In the genomic region with DNA sequence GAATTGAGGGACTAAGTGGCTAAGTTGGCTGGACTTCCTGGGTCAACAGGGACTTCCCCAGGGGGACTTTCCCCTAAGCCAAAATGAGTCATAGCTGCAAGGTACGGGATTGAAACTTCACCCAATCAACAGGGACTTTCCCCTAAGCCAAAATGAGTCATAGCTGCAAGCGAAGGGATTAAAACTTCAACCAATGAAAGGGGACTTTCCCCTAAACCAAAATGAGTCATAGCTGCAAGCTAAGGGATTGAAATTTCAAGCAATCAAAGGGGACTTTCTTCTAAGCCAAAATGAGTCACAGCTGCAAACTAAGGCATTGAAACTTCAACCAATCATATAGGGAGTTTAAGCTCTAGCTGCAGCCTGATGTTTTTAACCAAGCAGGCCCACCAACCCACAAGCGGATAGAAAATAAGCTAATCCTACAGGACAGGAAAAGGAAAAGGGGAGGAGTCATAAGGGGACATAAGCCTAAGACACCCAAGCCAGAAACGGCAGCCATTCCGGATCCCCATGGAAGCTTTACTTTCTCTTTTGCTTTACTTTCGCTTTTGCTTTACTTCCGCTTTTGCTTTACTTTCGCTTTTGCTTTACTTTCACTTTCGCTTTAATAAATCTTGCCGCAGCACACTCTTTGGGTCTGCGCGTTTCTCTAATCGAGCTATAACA, we compare ENCODE assay signal across 8 cellular contexts.
A peak's percentile ranks its signal among the peaks of the same experiment; 100 is the strongest.
DNase-seq lines count a peak whose midpoint lies in the region; ATAC-seq lines count a peak whose summit lies in the region.

No MANE protein-coding gene starts in this region.

- H3K27ac ChIP-seq in HUES48 (ENCODE audit: low read depth, low read length) = peak overlapping the region; percentile 60
- H3K27ac ChIP-seq in effector memory CD4-positive, alpha-beta T cell (ENCODE audit: insufficient read depth, low read length, poor library complexity, severe bottlenecking) = peak overlapping the region; percentile 84

- peak; percentile 4 for DNase-seq in EH (ENCODE audit: low read depth)
- DNase-seq in activated CD4-positive, CD25-positive, alpha-beta regulatory T cell treated with anti-CD3 and anti-CD28 coated beads, Interleukin-2, amount 50 U/mL, for 16 hours (ENCODE audit: low read depth, low spot score) = peak; percentile 7
- peak; percentile 36 to 58 (median 50) for DNase-seq in effector memory CD4-positive, alpha-beta T cell
- DNase-seq in stimulated activated CD4-positive, alpha-beta T cell treated with anti-CD3 and anti-CD28 coated beads, Interleukin-2, amount 100 ng/mL, for 24 hours = peak; percentile 29 to 64
- no peak for DNase-seq in left ventricle myocardium superior
- no peak for DNase-seq in iPS-NIHi7 (ENCODE audit: extremely low spot score)

- H3K4me3 ChIP-seq in HUES48 (ENCODE audit: low read depth, low read length) = no peak overlapping the region
- H3K4me3 ChIP-seq in effector memory CD4-positive, alpha-beta T cell (ENCODE audit: insufficient read depth, low read depth, low read length, poor library complexity, severe bottlenecking) = peak overlapping the region; percentile 47

- no peaks in the 10 kb centered on the region for H3K27me3 ChIP-seq in HUES48 (ENCODE audit: control insufficient read depth, insufficient read depth, low read length)
- H3K27me3 ChIP-seq in effector memory CD4-positive, alpha-beta T cell (replicated peaks; ENCODE audit: control insufficient read depth, insufficient read depth, low read length, poor library complexity, severe bottlenecking) = no peaks in the 10 kb centered on the region

- H3K36me3 ChIP-seq in HUES48 (ENCODE audit: control insufficient read depth, insufficient read depth, low read length) = no peaks in the 10 kb centered on the region
- H3K36me3 ChIP-seq in effector memory CD4-positive, alpha-beta T cell (ENCODE audit: control insufficient read depth, insufficient read depth, low read length) = no peaks in the 10 kb centered on the region

- peak; percentile 70 for ATAC-seq in GM21526 (IDR thresholded peaks at IDR 0.05; ENCODE audit: low FRiP score, unreplicated experiment)
- ATAC-seq in left ventricle myocardium superior = no peak

- intact Hi-C loops in left ventricle myocardium superior (cut with micrococcal nuclease) = no loop called here

- no peaks in the 10 kb centered on the region for H3K4me1 ChIP-seq in HUES48 (ENCODE audit: control insufficient read depth, insufficient read depth, low read length)
- H3K4me1 ChIP-seq in effector memory CD4-positive, alpha-beta T cell (ENCODE audit: control insufficient read depth, insufficient read depth, low read length, poor library complexity, severe bottlenecking) = peaks cover 6% of the 10 kb centered on the region

- H3K9ac ChIP-seq in HUES48 (ENCODE audit: low read depth, low read length) = no peak overlapping the region

- peaks cover 30% of the 10 kb centered on the region for H3K9me3 ChIP-seq in HUES48 (ENCODE audit: control insufficient read depth, insufficient read depth, low read length)
- no peaks in the 10 kb centered on the region for H3K9me3 ChIP-seq in effector memory CD4-positive, alpha-beta T cell (ENCODE audit: control insufficient read depth, low read length)

Comparison
In these comparisons a context has a peak if more than half of its experiments do, and no peak if none do; other contexts are left out.
1. DNase-seq: peak in EH (single experiment), activated CD4-positive, CD25-positive, alpha-beta regulatory T cell treated with anti-CD3 and anti-CD28 coated beads, Interleukin-2, amount 50 U/mL, for 16 hours (single experiment), effector memory CD4-positive, alpha-beta T cell (3 of 3) and stimulated activated CD4-positive, alpha-beta T cell treated with anti-CD3 and anti-CD28 coated beads, Interleukin-2, amount 100 ng/mL, for 24 hours (2 of 2); none in left ventricle myocardium superior (single experiment) and iPS-NIHi7 (single experiment).